ENCODE assay signal across 21 cellular contexts in genomic region chr14:39217214-39217879, GRCh38. TPM values are rescaled to one million over a fixed set of nuclear protein-coding genes. Genes with fewer than 3 reads are reported as not detected.
DNase-seq lines count a peak whose midpoint lies in the region; ATAC-seq, FAIRE-seq and TF ChIP-seq lines count a peak whose summit lies in the region.
"Had no signal": no experiment of that assay in that cellular context is flagged by ENCODE, and none has a peak within 500 bp of the region (broad histone marks: within the 10 kb centered on the region; RNA-seq: fewer than 3 reads in every experiment).

No MANE protein-coding gene starts in this region.

- in situ Hi-C loops in GM12878 (cut with MboI), result no loop called here

- 69% methylated on average over 8 of the region's 8 CpGs for WGBS in GM12878 (ENCODE audit: insufficient coverage, insufficient replicate concordance, low lambda C conversion rate, missing lambda C conversion rate)
- 87% methylated on average over 7 of the region's 8 CpGs for WGBS in mesenchymal stem cell

- H3K23ac ChIP-seq in mesenchymal stem cell (ENCODE audit: low read length in 2 of 2), result no peak overlapping the region

- no peaks in the 10 kb centered on the region for H3K79me1 ChIP-seq in mesenchymal stem cell (replicated peaks; ENCODE audit: low read length, poor library complexity, severe bottlenecking)

- no peak overlapping the region for H4K91ac ChIP-seq in mesenchymal stem cell (ENCODE audit: low read length)

- H3K4me1 ChIP-seq in GM12878 (ENCODE audit: control insufficient read depth, insufficient read depth, low read length) (peaks cover 5% of the 10 kb centered on the region; the same call in 1 of the 2 replicates), colonic mucosa (no peaks in the 10 kb centered on the region), mesenchymal stem cell (ENCODE audit: control insufficient read depth, insufficient read depth, low read depth, low read length) (peaks cover 1% of the 10 kb centered on the region)
- H3K4me1 ChIP-seq: gastrocnemius medialis had no signal

- H2AFZ ChIP-seq in GM12878 (ENCODE audit: control insufficient read depth, low read depth, low read length) (no peak overlapping the region), mesenchymal stem cell (ENCODE audit: low read depth, low read length) (no peak overlapping the region)

- FAIRE-seq in GM12878 (lab: Jason Lieb, UNC), result no peak

- H3K9me3 ChIP-seq in GM12878 (replicated peaks; ENCODE audit: control insufficient read depth, insufficient read depth, low read length) (no peaks in the 10 kb centered on the region), colonic mucosa (no peaks in the 10 kb centered on the region), mesenchymal stem cell (ENCODE audit: control insufficient read depth, low read length) (no peaks in the 10 kb centered on the region)
- H3K9me3 ChIP-seq: gastrocnemius medialis had no signal

- H3K4me3 ChIP-seq in NB4 (ENCODE audit: low read depth, low read length), result no peak overlapping the region
- H3K4me3 ChIP-seq in GM12878, result no peak overlapping the region
- H3K4me3 ChIP-seq in colonic mucosa, result no peak overlapping the region
- H3K4me3 ChIP-seq in mesenchymal stem cell (ENCODE audit: insufficient read depth in 1 of 2, low read depth in 1 of 2, low read length in 2 of 2), result no peak overlapping the region
- H3K4me3 ChIP-seq: gastrocnemius medialis had no signal

- H3K18ac ChIP-seq in mesenchymal stem cell (ENCODE audit: low read depth in 1 of 2, low read length in 2 of 2), result no peak overlapping the region

- no peaks in the 10 kb centered on the region for H3K79me2 ChIP-seq in GM12878 (ENCODE audit: control insufficient read depth, insufficient read depth, low read length)

- no TSS peak for BruUV-seq in GM12878 (replicated peaks; lab: Mats Ljungman, UMichigan)

- no peak for TF ChIP-seq CTCF in NB4 (IDR thresholded peaks at IDR 0.05; ENCODE audit: low read depth, low read length)
- TF ChIP-seq CTCF in GM12878 (IDR thresholded peaks at IDR 0.05 in 2 of 3, conservative IDR thresholded peaks at IDR 0.05 in 1 of 3; ENCODE audit: control insufficient read depth in 2 of 3, extremely low read depth in 1 of 3, insufficient read depth in 1 of 3, low read depth in 3 of 3, low read length in 3 of 3), result no peak
- TF ChIP-seq CTCF in colonic mucosa (IDR thresholded peaks at IDR 0.05), result no peak

- no peak overlapping the region for H2BK120ac ChIP-seq in mesenchymal stem cell (ENCODE audit: low read depth, low read length)

- no peak overlapping the region for H3K27ac ChIP-seq in GM12878 (ENCODE audit: control insufficient read depth, insufficient read depth)
- no peak overlapping the region for H3K27ac ChIP-seq in colonic mucosa
- no peak overlapping the region for H3K27ac ChIP-seq in mesenchymal stem cell (ENCODE audit: low read length, poor library complexity, severe bottlenecking)

- TF ChIP-seq POLR2A in NB4 (IDR thresholded peaks at IDR 0.05; ENCODE audit: extremely low read depth, insufficient read length), result no peak
- TF ChIP-seq POLR2A in GM12878 (IDR thresholded peaks at IDR 0.05; ENCODE audit: low read depth, low read length), result no peak

- no peak overlapping the region for H2BK5ac ChIP-seq in mesenchymal stem cell (ENCODE audit: low read depth, low read length, poor library complexity, severe bottlenecking)

- CTCF ChIA-PET in GM12878 (lab: Yijun Ruan, JAX), result interaction anchor here (1.4 kb wide), 1 partner anchor 14 kb away, joined by 6 read pairs; no protein-coding TSS in a partner anchor

- H2BK12ac ChIP-seq in mesenchymal stem cell (ENCODE audit: low read length in 2 of 2), result no peak overlapping the region

- RAD21 ChIA-PET in GM12878 (lab: Charles Lee; ENCODE audit: unreplicated experiment), result no interaction called here

- H4K20me1 ChIP-seq in GM12878 (ENCODE audit: control insufficient read depth, insufficient read depth), result no peaks in the 10 kb centered on the region

- SMC1A ChIA-PET in GM12878 (lab: Charles Lee; ENCODE audit: uncharacterized antibody, unreplicated experiment), result no interaction called here

- H3K9ac ChIP-seq in GM12878 (ENCODE audit: control insufficient read depth, insufficient read depth, low read length) (no peak overlapping the region), colonic mucosa (ENCODE audit: low read depth in 2 of 2, low read length in 2 of 2) (no peak overlapping the region), mesenchymal stem cell (ENCODE audit: low read length) (no peak overlapping the region)

- H2AK5ac ChIP-seq in mesenchymal stem cell (ENCODE audit: low read length, severe bottlenecking), result no peak overlapping the region

- peak; percentile 25; the same call in 2 of the 3 replicates for ATAC-seq in GM12878
- ATAC-seq in HG03342 (IDR thresholded peaks at IDR 0.05; ENCODE audit: unreplicated experiment), result no peak
- ATAC-seq: gastrocnemius medialis, natural killer cell, Right ventricle myocardium inferior had no signal

- H3K4me2 ChIP-seq in GM12878 (ENCODE audit: control insufficient read depth, insufficient read depth), result no peak overlapping the region
- no peak overlapping the region for H3K4me2 ChIP-seq in mesenchymal stem cell (ENCODE audit: low read length, poor library complexity, severe bottlenecking)

- intact Hi-C loops in GM12878 (cut with micrococcal nuclease; ENCODE audit: unreplicated experiment) (no loop called here), colonic mucosa (cut with DNase I) (no loop called here)

- POLR2A ChIA-PET in GM12878 (lab: Charles Lee), result no interaction called here

- no peak for TF ChIP-seq EP300 in GM12878 (IDR thresholded peaks at IDR 0.05; ENCODE audit: borderline replicate concordance in 1 of 2, control insufficient read depth in 1 of 2, low read depth in 2 of 2, low read length in 2 of 2)

- no peak overlapping the region for H4K8ac ChIP-seq in mesenchymal stem cell (ENCODE audit: low read length)

- no peak overlapping the region for H3K4ac ChIP-seq in mesenchymal stem cell (ENCODE audit: low read depth in 1 of 2, low read length in 2 of 2)

- H3K36me3 ChIP-seq in GM12878 (ENCODE audit: control insufficient read depth in 2 of 2, insufficient read depth in 2 of 2, low read length in 1 of 2), result no peaks in the 10 kb centered on the region
- no peaks in the 10 kb centered on the region for H3K36me3 ChIP-seq in colonic mucosa
- no peaks in the 10 kb centered on the region for H3K36me3 ChIP-seq in mesenchymal stem cell (ENCODE audit: control insufficient read depth in 1 of 2, insufficient read depth in 2 of 2, low read depth in 1 of 2, low read length in 2 of 2)
- H3K36me3 ChIP-seq: gastrocnemius medialis had no signal

- H2BK15ac ChIP-seq in mesenchymal stem cell (ENCODE audit: low read depth, poor library complexity, severe bottlenecking), result no peak overlapping the region

- H3K27me3 ChIP-seq in GM12878 (replicated peaks in 1 of 2; ENCODE audit: control insufficient read depth in 2 of 2, insufficient read depth in 2 of 2, low read length in 1 of 2) (no peaks in the 10 kb centered on the region), colonic mucosa (no peaks in the 10 kb centered on the region), mesenchymal stem cell (ENCODE audit: control insufficient read depth in 1 of 2, insufficient read depth in 1 of 2, low read length in 2 of 2) (no peaks in the 10 kb centered on the region)
- H3K27me3 ChIP-seq: gastrocnemius medialis had no signal

- DNase-seq in NOMO-1 treated with DMSO at 0.1 percent for 48 hours (lab: John Stamatoyannopoulos, UW; ENCODE audit: unreplicated experiment) (peak; percentile 7), NOMO-1 treated with dmso at 0.1 percent for 144 hours (lab: John Stamatoyannopoulos, UW; ENCODE audit: unreplicated experiment) (no peak), NB4 (ENCODE audit: low read depth) (peak; percentile 38), GM12878 (ENCODE audit: low read depth, low spot score) (no peak), renal cortical epithelial cell (ENCODE audit: low read depth) (peak; percentile 28), colonic mucosa (no peak), mesenchymal stem cell (no peak)
- DNase-seq: ACHN; activated CD8-positive, alpha-beta memory T cell treated with anti-CD3 and anti-CD28 coated beads for 24 hours; activated effector memory CD4-positive, alpha-beta T cell treated with Interleukin-2 at 50 U/mL for 16 hours; anterior cingulate cortex; CD4-positive, CD25-positive, alpha-beta regulatory T cell; DMS79; gastrocnemius medialis; Karpas-422; natural killer cell; NCI-H2029; NCI-H524 treated with DMSO at 0.1 percent for 48 hours; posterior cingulate gyrus had no signal

- no peak for TF ChIP-seq RAD21 in GM12878 (IDR thresholded peaks at IDR 0.05; ENCODE audit: insufficient read depth, low read depth, low read length)

- H3K14ac ChIP-seq in mesenchymal stem cell (ENCODE audit: low read length in 2 of 2), result no peak overlapping the region

RNA-seq across cellular contexts. Expression of gene MIA2, which starts 16.4 kb away (rescaled TPM):
- 32.1 and 33.9 TPM in 2 replicates for total RNA-seq in GM12878 (2013; cell fraction: nucleolus; rRNA removed)
- 12.3 and 12.6 TPM in 2 replicates for total RNA-seq in GM12878 (2014; rRNA removed)
- 18.4 and 19.8 TPM in 2 replicates for total RNA-seq in GM12878 (2014; rRNA removed; fragmentation: Illumina TruSeq; extraction: Trizol)
- 12.6 and 15.7 TPM in 2 replicates for total RNA-seq in GM12878 (2021)
- polyA plus RNA-seq in GM12878 (2011; ENCODE audit: low read depth), result 11.9 TPM
- 36.8 and 46.5 TPM in 2 replicates for polyA plus RNA-seq in GM12878 (2011; rRNA removed)
- polyA plus RNA-seq in GM12878 (2011; cell fraction: cytosol; rRNA removed), result 22.3 and 23.0 TPM in 2 replicates
- 20.0 and 26.4 TPM in 2 replicates for polyA plus RNA-seq in GM12878 (2011; cell fraction: nucleus; rRNA removed)
- 8.5 and 10.2 TPM in 2 replicates for polyA plus RNA-seq in GM12878 (2012)
- polyA plus RNA-seq in GM12878 (2014; fragmentation: Illumina TruSeq; extraction: Trizol), result 24.3 and 29.6 TPM in 2 replicates
- 10 to 100 TPM in 1 of 2 experiments, 1 to 10 TPM in 1; 6.3 to 10.2 TPM for polyA plus RNA-seq in GM12878 (2014; fragmentation: Nextera tagmentation; extraction: Ambion mirVana)
- 10.0 and 10.5 TPM in 2 replicates for polyA plus RNA-seq in GM12878 (2014; rRNA removed)
- 10 to 100 TPM; 19.8 to 20.2 TPM for polyA plus RNA-seq in GM12878 (2016; fragmentation: Nextera tagmentation; extraction: Ambion mirVana)
- 13.5 and 20.1 TPM in 2 replicates for polyA minus RNA-seq in GM12878 (2011; rRNA and poly(A)+ RNA removed)
- polyA minus RNA-seq in GM12878 (2011; cell fraction: cytosol; rRNA and poly(A)+ RNA removed), result 8.6 and 9.5 TPM in 2 replicates
- 10.5 and 18.4 TPM in 2 replicates for polyA minus RNA-seq in GM12878 (2011; cell fraction: nucleus; rRNA and poly(A)+ RNA removed)
- 41.8 and 81.8 TPM in 2 replicates for total RNA-seq in renal cortical epithelial cell
- total RNA-seq in colonic mucosa, result 10 to 100 TPM; 41.8 to 61.8 TPM
- 12.3 TPM for polyA plus RNA-seq in mesenchymal stem cell (2013, experiment 1 of 2)
- polyA plus RNA-seq in mesenchymal stem cell (2013, experiment 2 of 2), result 12.6 TPM

RNA-seq across cellular contexts. Expression of gene PNN, which starts 42.3 kb away (rescaled TPM):
- total RNA-seq in GM12878 (2013; cell fraction: nucleolus; rRNA removed), result 109 and 121 TPM in 2 replicates
- total RNA-seq in GM12878 (2014; rRNA removed), result 49.5 and 56.7 TPM in 2 replicates
- total RNA-seq in GM12878 (2014; rRNA removed; fragmentation: Illumina TruSeq; extraction: Trizol), result 89.7 and 90.4 TPM in 2 replicates
- 84.9 and 91.7 TPM in 2 replicates for total RNA-seq in GM12878 (2021)
- polyA plus RNA-seq in GM12878 (2011; ENCODE audit: low read depth), result 76.4 TPM
- 46.6 and 67.2 TPM in 2 replicates for polyA plus RNA-seq in GM12878 (2011; rRNA removed)
- 20.3 and 26.2 TPM in 2 replicates for polyA plus RNA-seq in GM12878 (2011; cell fraction: cytosol; rRNA removed)
- polyA plus RNA-seq in GM12878 (2011; cell fraction: nucleus; rRNA removed), result 78.7 and 136 TPM in 2 replicates
- polyA plus RNA-seq in GM12878 (2012), result 72.4 and 110 TPM in 2 replicates
- 166 and 215 TPM in 2 replicates for polyA plus RNA-seq in GM12878 (2014; fragmentation: Illumina TruSeq; extraction: Trizol)
- 10 to 100 TPM; 44.2 to 55.4 TPM for polyA plus RNA-seq in GM12878 (2014; fragmentation: Nextera tagmentation; extraction: Ambion mirVana)
- polyA plus RNA-seq in GM12878 (2014; rRNA removed), result 113 and 127 TPM in 2 replicates
- polyA plus RNA-seq in GM12878 (2016; fragmentation: Nextera tagmentation; extraction: Ambion mirVana), result 100 to 1,000 TPM; 107 to 114 TPM
- polyA minus RNA-seq in GM12878 (2011; rRNA and poly(A)+ RNA removed), result 13.8 and 16.1 TPM in 2 replicates
- 6.9 and 7.4 TPM in 2 replicates for polyA minus RNA-seq in GM12878 (2011; cell fraction: cytosol; rRNA and poly(A)+ RNA removed)
- polyA minus RNA-seq in GM12878 (2011; cell fraction: nucleus; rRNA and poly(A)+ RNA removed), result 22.7 and 38.6 TPM in 2 replicates
- 17.2 and 43.2 TPM in 2 replicates for total RNA-seq in renal cortical epithelial cell
- total RNA-seq in colonic mucosa, result 10 to 100 TPM; 34.6 to 52.4 TPM
- 43.5 TPM for polyA plus RNA-seq in mesenchymal stem cell (2013, experiment 1 of 2)
- polyA plus RNA-seq in mesenchymal stem cell (2013, experiment 2 of 2), result 41.0 TPM

RNA-seq across cellular contexts. Expression of gene TRAPPC6B, which starts 47.2 kb away (rescaled TPM):
- total RNA-seq in GM12878 (2013; cell fraction: nucleolus; rRNA removed), result 35.5 and 36.2 TPM in 2 replicates
- total RNA-seq in GM12878 (2014; rRNA removed) (11.7 and 16.7 TPM in 2 replicates), GM12878 (2014; rRNA removed; fragmentation: Illumina TruSeq; extraction: Trizol) (15.0 and 15.3 TPM in 2 replicates), GM12878 (2021) (17.5 and 18.7 TPM in 2 replicates), renal cortical epithelial cell (34.3 and 36.3 TPM in 2 replicates), colonic mucosa (10 to 100 TPM; 15.4 to 22.7 TPM)
- 10.7 TPM for polyA plus RNA-seq in GM12878 (2011; ENCODE audit: low read depth)
- polyA plus RNA-seq in GM12878 (2011; rRNA removed) (23.0 and 37.2 TPM in 2 replicates), GM12878 (2014; fragmentation: Illumina TruSeq; extraction: Trizol) (19.9 and 22.0 TPM in 2 replicates), GM12878 (2014; fragmentation: Nextera tagmentation; extraction: Ambion mirVana) (1 to 10 TPM; 3.6 to 4.2 TPM), GM12878 (2014; rRNA removed) (15.8 and 22.2 TPM in 2 replicates), GM12878 (2016; fragmentation: Nextera tagmentation; extraction: Ambion mirVana) (10 to 100 TPM; 21.0 to 22.9 TPM)
- polyA plus RNA-seq in GM12878 (2011; cell fraction: cytosol; rRNA removed), result 6.4 and 9.0 TPM in 2 replicates
- 21.5 and 26.1 TPM in 2 replicates for polyA plus RNA-seq in GM12878 (2011; cell fraction: nucleus; rRNA removed)
- 11.5 and 11.7 TPM in 2 replicates for polyA plus RNA-seq in GM12878 (2012)
- 10.3 and 13.3 TPM in 2 replicates for polyA minus RNA-seq in GM12878 (2011; rRNA and poly(A)+ RNA removed)
- 5.6 and 8.2 TPM in 2 replicates for polyA minus RNA-seq in GM12878 (2011; cell fraction: cytosol; rRNA and poly(A)+ RNA removed)
- 11.7 and 23.3 TPM in 2 replicates for polyA minus RNA-seq in GM12878 (2011; cell fraction: nucleus; rRNA and poly(A)+ RNA removed)
- polyA plus RNA-seq in mesenchymal stem cell (2013, experiment 1 of 2), result 20.0 TPM
- 21.7 TPM for polyA plus RNA-seq in mesenchymal stem cell (2013, experiment 2 of 2)

Comparison
In these comparisons a context has a peak if more than half of its experiments do, and no peak if none do; other contexts are left out.
1. DNase-seq: peak in NOMO-1 treated with DMSO at 0.1 percent for 48 hours (single experiment), NB4 (single experiment) and renal cortical epithelial cell (single experiment); none in NOMO-1 treated with dmso at 0.1 percent for 144 hours (single experiment), GM12878 (single experiment), colonic mucosa (single experiment) and mesenchymal stem cell (single experiment).